Comparison of ENCODE assay signal across 29 cellular contexts in genomic region chr10:72505435-72505834, GRCh38.
"Had no signal": no experiment of that assay in that cellular context is flagged by ENCODE, and none has a peak within 500 bp of the region (broad histone marks: within the 10 kb centered on the region; RNA-seq: fewer than 3 reads in every experiment).

No MANE protein-coding gene starts in this region.

- H3K27ac Mint-ChIP-seq: stimulated activated effector memory CD8-positive, alpha-beta T cell treated with anti-CD3 and anti-CD28 coated beads, Interleukin-12 subunit alpha, Interleukin-12 subunit beta, amount 100 ng/mL, for 72 hours; stimulated activated memory B cell treated with anti-CD40 and anti-IgM and Interleukin-4, amounts not matched to agents 10 μg/mL and 1 μg/mL and 100 μg/mL, for 72 hours; stimulated activated naive B cell treated with anti-CD40 and anti-IgM and Interleukin-4, amounts not matched to agents 10 μg/mL and 1 μg/mL and 100 μg/mL, for 72 hours; stimulated activated naive CD8-positive, alpha-beta T cell treated with anti-CD3 and anti-CD28 coated beads, Interleukin-15, amount 100 ng/mL, for 72 hours; stimulated activated naive CD8-positive, alpha-beta T cell treated with anti-CD3 and anti-CD28 coated beads, Interleukin-15, Interleukin-2, amounts not matched to agents 100 ng/mL and 50 ng/mL, for 24 hours; type B pancreatic cell had no signal

- H3K36me3 ChIP-seq: suprapubic skin, thoracic aorta, thyroid gland, tibial artery, tibial nerve, upper lobe of left lung, upper lobe of right lung, uterus, vagina had no signal

- DNase-seq: stimulated activated CD4-positive, alpha-beta T cell treated with anti-CD3 and anti-CD28 coated beads, Interleukin-2, amount 100 ng/mL, for 48 hours; stimulated activated CD4-positive, alpha-beta T cell treated with anti-CD3 and anti-CD28 coated beads, Interleukin-4, amount 100 ng/mL, for 1 hour; stimulated activated CD4-positive, alpha-beta T cell treated with anti-CD3 and anti-CD28 coated beads, Interleukin-4, amount 100 ng/mL, for 24 hours; stimulated activated CD4-positive, alpha-beta T cell treated with anti-CD3 and anti-CD28 coated beads, Interleukin-4, amount 100 ng/mL, for 4 hours; stimulated activated CD8-positive, alpha-beta memory T cell treated with anti-CD3 and anti-CD28 coated beads, Interleukin-4, amount 100 ng/mL, for 48 hours; stimulated activated naive B cell treated with anti-CD40 and anti-IgM and Interleukin-4, amounts not matched to agents 10 μg/mL and 1 μg/mL and 100 μg/mL, for 72 hours; stimulated activated naive CD4-positive, alpha-beta T cell; stimulated activated naive CD4-positive, alpha-beta T cell treated with Interleukin-2 at 50 U/mL for 16 hours; stimulated activated naive CD8-positive, alpha-beta T cell treated with anti-CD3 and anti-CD28 coated beads, Interleukin-15, amount 100 ng/mL, for 72 hours; stimulated activated naive CD8-positive, alpha-beta T cell treated with anti-CD3 and anti-CD28 coated beads, Interleukin-15, Interleukin-2, amounts not matched to agents 100 U/mL and 50 U/mL, for 24 hours; stomach; substantia nigra; testis; thyroid gland; tibial artery; transverse colon; trophoblast cell; upper lobe of left lung; upper lobe of right lung; uterus had no signal

- H3K4me3 Mint-ChIP-seq: stimulated activated effector memory CD8-positive, alpha-beta T cell treated with anti-CD3 and anti-CD28 coated beads, Interleukin-12 subunit alpha, Interleukin-12 subunit beta, amount 100 ng/mL, for 72 hours; stimulated activated memory B cell treated with anti-CD40 and anti-IgM and Interleukin-4, amounts not matched to agents 10 μg/mL and 1 μg/mL and 100 μg/mL, for 72 hours; stimulated activated naive B cell treated with anti-CD40 and anti-IgM and Interleukin-4, amounts not matched to agents 10 μg/mL and 1 μg/mL and 100 μg/mL, for 72 hours; stimulated activated naive CD8-positive, alpha-beta T cell treated with anti-CD3 and anti-CD28 coated beads, Interleukin-15, amount 100 ng/mL, for 72 hours; stimulated activated naive CD8-positive, alpha-beta T cell treated with anti-CD3 and anti-CD28 coated beads, Interleukin-15, Interleukin-2, amounts not matched to agents 100 ng/mL and 50 ng/mL, for 24 hours; type B pancreatic cell had no signal

- H3K4me1 Mint-ChIP-seq: stimulated activated memory B cell treated with anti-CD40 and anti-IgM and Interleukin-4, amounts not matched to agents 10 μg/mL and 1 μg/mL and 100 μg/mL, for 72 hours had no signal

- H3K27ac ChIP-seq: stomach, suprapubic skin, testis, thoracic aorta, thyroid gland, tibial artery, tibial nerve, transverse colon, upper lobe of left lung, upper lobe of right lung, uterus, vagina had no signal

- H3K27me3 ChIP-seq: stomach, suprapubic skin, testis, thyroid gland, tibial artery, tibial nerve, transverse colon, upper lobe of left lung, upper lobe of right lung, uterus, vagina had no signal

- ATAC-seq: stimulated activated effector memory CD8-positive, alpha-beta T cell treated with anti-CD3 and anti-CD28 coated beads, Interleukin-12 subunit alpha, Interleukin-12 subunit beta, amount 100 ng/mL, for 72 hours; stimulated activated memory B cell treated with anti-CD40 and anti-IgM and Interleukin-4, amounts not matched to agents 10 μg/mL and 1 μg/mL and 100 μg/mL, for 72 hours; stimulated activated naive B cell treated with anti-CD40 and anti-IgM and Interleukin-4, amounts not matched to agents 10 μg/mL and 1 μg/mL and 100 μg/mL, for 72 hours; stimulated activated naive CD8-positive, alpha-beta T cell treated with anti-CD3 and anti-CD28 coated beads, Interleukin-15, amount 100 ng/mL, for 72 hours; stimulated activated naive CD8-positive, alpha-beta T cell treated with anti-CD3 and anti-CD28 coated beads, Interleukin-15, Interleukin-2, amounts not matched to agents 100 U/mL and 50 U/mL, for 24 hours; upper lobe of right lung had no signal

- H3K4me3 ChIP-seq: stomach, suprapubic skin, testis, thoracic aorta, thyroid gland, tibial artery, tibial nerve, transverse colon, upper lobe of left lung, upper lobe of right lung, uterus, vagina had no signal

- H3K27me3 Mint-ChIP-seq: stimulated activated memory B cell treated with anti-CD40 and anti-IgM and Interleukin-4, amounts not matched to agents 10 μg/mL and 1 μg/mL and 100 μg/mL, for 72 hours; stimulated activated naive B cell treated with anti-CD40 and anti-IgM and Interleukin-4, amounts not matched to agents 10 μg/mL and 1 μg/mL and 100 μg/mL, for 72 hours; stimulated activated naive CD8-positive, alpha-beta T cell treated with anti-CD3 and anti-CD28 coated beads, Interleukin-15, amount 100 ng/mL, for 72 hours; stimulated activated naive CD8-positive, alpha-beta T cell treated with anti-CD3 and anti-CD28 coated beads, Interleukin-15, Interleukin-2, amounts not matched to agents 100 ng/mL and 50 ng/mL, for 24 hours; type B pancreatic cell had no signal

- FAIRE-seq: urothelium cell line had no signal

- H3K9me3 ChIP-seq: testis, thyroid gland, tibial artery, upper lobe of left lung, upper lobe of right lung, uterus, vagina had no signal

- H3K4me1 ChIP-seq: suprapubic skin, testis, thyroid gland, transverse colon, upper lobe of right lung, uterus, vagina had no signal
